In the genomic region with DNA sequence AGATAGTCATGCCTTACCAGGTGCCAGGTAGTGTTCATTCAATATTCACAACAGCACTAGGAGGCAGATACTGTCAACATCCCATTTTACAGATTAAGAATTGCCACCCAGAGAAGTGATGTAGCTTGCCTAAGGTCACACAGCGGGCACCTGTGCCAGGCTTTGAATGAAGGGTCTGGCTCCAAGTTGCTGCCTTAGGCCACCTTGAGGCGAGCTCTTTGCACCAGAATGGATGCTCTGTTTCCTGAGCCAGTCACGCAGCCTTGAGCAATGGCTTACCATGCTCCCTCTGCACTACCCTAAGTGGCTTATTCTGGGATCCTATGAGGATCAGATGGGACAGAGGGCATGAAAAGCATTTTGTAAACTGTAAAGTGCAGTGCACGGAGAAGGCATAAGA, we compare ENCODE assay signal across 16 cellular contexts. TPM values are rescaled to one million over a fixed set of nuclear protein-coding genes. Genes with fewer than 3 reads are reported as not detected.
DNase-seq lines count a peak whose midpoint lies in the region; ATAC-seq, FAIRE-seq and TF ChIP-seq lines count a peak whose summit lies in the region.
"Had no signal": no experiment of that assay in that cellular context is flagged by ENCODE, and none has a peak within 500 bp of the region (broad histone marks: within the 10 kb centered on the region; RNA-seq: fewer than 3 reads in every experiment).

No MANE protein-coding gene starts in this region.

- peak overlapping the region; percentile 5 for H2BK120ac ChIP-seq in trophoblast cell (ENCODE audit: insufficient read depth, low read length, poor library complexity)

- in situ Hi-C loops in HepG2 (cut with HindIII; ENCODE audit: extremely low pct_ligation_motif_present, low pct_unique_long_range_greater_than_20kb), result no loop called here

- 100% methylated on average over 3 of the region's 4 CpGs for WGBS in HepG2 (ENCODE audit: low lambda C conversion rate)
- 70% methylated on average over 3 of the region's 4 CpGs for WGBS in right lobe of liver (ENCODE audit: insufficient coverage, low coverage, low lambda C conversion rate, missing lambda C conversion rate)
- WGBS in trophoblast cell (ENCODE audit: extremely low coverage, insufficient coverage, insufficient read length), result no CpG with 5 or more reads among the region's 4 CpGs

- no peak for FAIRE-seq in HepG2 (lab: Jason Lieb, UNC)
- FAIRE-seq: G401.6, GM12892 had no signal

- no peaks in the 10 kb centered on the region for H3K27me3 Mint-ChIP-seq in activated T-cell treated with anti-CD3 and anti-CD28 coated beads, Interleukin-2, amount 50 U/mL, for 72 hours (ENCODE audit: low read depth)

- DNase-seq in HepG2 (ENCODE audit: low spot score), result no peak
- DNase-seq in right lobe of liver, result no peak
- no peak for DNase-seq in MM.1S
- DNase-seq in trophoblast cell, result no peak
- DNase-seq in activated T-cell treated with anti-CD3 and anti-CD28 coated beads, Interleukin-2, amount 50 U/mL, for 72 hours, result no peak
- DNase-seq in stimulated activated CD4-positive, alpha-beta T cell treated with anti-CD3 and anti-CD28 coated beads, Interleukin-15, amount 100 ng/mL, for 24 hours, result no peak
- no peak for DNase-seq in activated CD4-positive, alpha-beta T cell treated with anti-CD3 and anti-CD28 coated beads for 4 hours
- DNase-seq: 8988T; C1 segment of cervical spinal cord; CD4-positive, alpha-beta memory T cell; DMS153; DMS79 treated with DMSO at 0.1 percent for 48 hours had no signal

- no peak for TF ChIP-seq EP300 in HepG2 (IDR thresholded peaks at IDR 0.05; ENCODE audit: low read depth in 2 of 2, low read length in 2 of 2)
- no peak for TF ChIP-seq EP300 in HepG2 (CRISPR knock-in tag; IDR thresholded peaks at IDR 0.05; ENCODE audit: borderline replicate concordance)

- no peak overlapping the region for H3K23ac ChIP-seq in trophoblast cell (ENCODE audit: low read length)

- TF ChIP-seq RAD21 in HepG2 (CRISPR knock-in tag; IDR thresholded peaks at IDR 0.05), result no peak

- TF ChIP-seq CTCF in HepG2 (CRISPR knock-in tag; IDR thresholded peaks at IDR 0.05) (no peak), right lobe of liver (IDR thresholded peaks at IDR 0.05) (no peak), MM.1S (IDR thresholded peaks at IDR 0.05; ENCODE audit: low read length) (no peak), VCaP (conservative IDR thresholded peaks at IDR 0.05) (0 out of 2 replicates have a peak, but pooled peaks have one; percentile 4)

- no peak overlapping the region for H3K4me3 Mint-ChIP-seq in activated T-cell treated with anti-CD3 and anti-CD28 coated beads, Interleukin-2, amount 50 U/mL, for 72 hours
- H3K4me3 Mint-ChIP-seq: CD4-positive, alpha-beta memory T cell; GM23338 had no signal

- H3K27ac ChIP-seq in HepG2 (ENCODE audit: extremely low read length, insufficient read depth, low read length) (no peak overlapping the region), right lobe of liver (peak overlapping the region in 1 of 3 donors; percentile 26), MM.1S (ENCODE audit: low read length) (no peak overlapping the region), VCaP (no peak overlapping the region), trophoblast cell (ENCODE audit: low read depth, low read length) (no peak overlapping the region)

- H3K9me2 ChIP-seq in MM.1S (replicated peaks; ENCODE audit: insufficient read depth, low read length), result no peaks in the 10 kb centered on the region

- intact Hi-C loops in HepG2 (cut with micrococcal nuclease; ENCODE audit: unreplicated experiment), result loop anchor here (1.0 kb wide), 1 partner anchor 47 kb away; no protein-coding TSS in a partner anchor
- intact Hi-C loops in right lobe of liver (cut with DNase I), result no loop called here

- H3K9me3 ChIP-seq in HepG2 (ENCODE audit: low read length) (no peaks in the 10 kb centered on the region), right lobe of liver (no peaks in the 10 kb centered on the region), MM.1S (replicated peaks; ENCODE audit: insufficient read depth, low read length) (no peaks in the 10 kb centered on the region), trophoblast cell (ENCODE audit: insufficient read depth, low read depth, low read length) (peaks cover 2% of the 10 kb centered on the region)

- BruUV-seq in HepG2 (replicated peaks; lab: Mats Ljungman, UMichigan), result no TSS peak

- H3K9ac ChIP-seq in HepG2 (ENCODE audit: insufficient read depth, low read depth, low read length), result no peak overlapping the region
- no peak overlapping the region for H3K9ac ChIP-seq in MM.1S (ENCODE audit: low read length)
- H3K9ac ChIP-seq in trophoblast cell (ENCODE audit: low read length), result no peak overlapping the region

- POLR2A ChIA-PET in HepG2 (lab: Yijun Ruan, JAX), result interaction anchor here (1.0 to 2.0 kb wide), 2 partner anchors 18 to 26 kb away, joined by 4 to 6 read pairs; a partner anchor contains a TSS

- no peaks in the 10 kb centered on the region for H3K27me3 ChIP-seq in HepG2 (ENCODE audit: control insufficient read depth in 1 of 2, insufficient read depth in 2 of 2, low read length in 2 of 2)
- no peaks in the 10 kb centered on the region for H3K27me3 ChIP-seq in right lobe of liver
- no peaks in the 10 kb centered on the region for H3K27me3 ChIP-seq in MM.1S (replicated peaks; ENCODE audit: insufficient read depth, low read length)
- no peaks in the 10 kb centered on the region for H3K27me3 ChIP-seq in trophoblast cell (ENCODE audit: insufficient read depth, low read length)

- TF ChIP-seq POLR2A in HepG2 (IDR thresholded peaks at IDR 0.05; ENCODE audit: insufficient read depth in 1 of 2, low read depth in 2 of 2, low read length in 2 of 2) (no peak), right lobe of liver (IDR thresholded peaks at IDR 0.05) (no peak)

- H3K79me1 ChIP-seq in trophoblast cell (ENCODE audit: low read length), result peaks cover 28% of the 10 kb centered on the region

- no peaks in the 10 kb centered on the region for H3K9me3 Mint-ChIP-seq in activated T-cell treated with anti-CD3 and anti-CD28 coated beads, Interleukin-2, amount 50 U/mL, for 72 hours
- H3K9me3 Mint-ChIP-seq: GM23338 had no signal

- H3F3A ChIP-seq in MM.1S (ENCODE audit: insufficient read depth, low read length), result no peaks in the 10 kb centered on the region

- H2BK12ac ChIP-seq in trophoblast cell (ENCODE audit: low read length), result peak overlapping the region; percentile 87

- H4K91ac ChIP-seq in trophoblast cell (ENCODE audit: low read depth, low read length), result peak overlapping the region; percentile 41

- no peak overlapping the region for H3K27ac Mint-ChIP-seq in activated T-cell treated with anti-CD3 and anti-CD28 coated beads, Interleukin-2, amount 50 U/mL, for 72 hours
- H3K27ac Mint-ChIP-seq: GM23338 had no signal

- peak overlapping the region; percentile 39 for H3K14ac ChIP-seq in trophoblast cell (ENCODE audit: low read length)

- H3K36me3 Mint-ChIP-seq in activated T-cell treated with anti-CD3 and anti-CD28 coated beads, Interleukin-2, amount 50 U/mL, for 72 hours (ENCODE audit: insufficient read depth in 2 of 2), result no peaks in the 10 kb centered on the region
- H3K36me3 Mint-ChIP-seq: CD4-positive, alpha-beta memory T cell had no signal

- no peak overlapping the region for H4K8ac ChIP-seq in trophoblast cell (ENCODE audit: low read depth, low read length)

- no peaks in the 10 kb centered on the region for H3K4me1 Mint-ChIP-seq in activated T-cell treated with anti-CD3 and anti-CD28 coated beads, Interleukin-2, amount 50 U/mL, for 72 hours (ENCODE audit: low read depth)
- H3K4me1 Mint-ChIP-seq: CD4-positive, alpha-beta memory T cell had no signal

- H3K4me2 ChIP-seq in HepG2 (ENCODE audit: low read depth, low read length), result no peak overlapping the region
- 0 out of 2 replicates have a peak overlapping the region, but pooled peaks have one; percentile 34 for H3K4me2 ChIP-seq in MM.1S (ENCODE audit: low read depth, low read length)
- no peak overlapping the region for H3K4me2 ChIP-seq in trophoblast cell (ENCODE audit: low read length)
- H3K4me2 ChIP-seq: GM23338 had no signal

- no peak for ATAC-seq in HepG2
- ATAC-seq in right lobe of liver, result no peak
- ATAC-seq in activated T-cell treated with anti-CD3 and anti-CD28 coated beads, Interleukin-2, amount 50 U/mL, for 72 hours (replicated peaks in 1 of 2), result no peak

- H3K4me3 ChIP-seq in HepG2 (replicated peaks in 1 of 3; ENCODE audit: insufficient read depth in 1 of 3, low read depth in 2 of 3, low read length in 3 of 3), result no peak overlapping the region
- no peak overlapping the region for H3K4me3 ChIP-seq in right lobe of liver
- H3K4me3 ChIP-seq in MM.1S (ENCODE audit: low read length), result no peak overlapping the region
- H3K4me3 ChIP-seq in trophoblast cell (ENCODE audit: low read depth, low read length), result no peak overlapping the region
- H3K4me3 ChIP-seq: GM23338 had no signal

- peak overlapping the region; percentile 47 for H3K18ac ChIP-seq in trophoblast cell (ENCODE audit: low read length)

- no peak overlapping the region for H2BK5ac ChIP-seq in trophoblast cell (ENCODE audit: low read depth, low read length, poor library complexity)

- H3K79me2 ChIP-seq in HepG2 (ENCODE audit: insufficient read depth, low read length) (peaks cover 6% of the 10 kb centered on the region), MM.1S (ENCODE audit: low read length) (no peaks in the 10 kb centered on the region), trophoblast cell (ENCODE audit: control insufficient read depth, insufficient read depth, low read length, poor library complexity) (no peaks in the 10 kb centered on the region)

- CTCF ChIA-PET in HepG2 (lab: Yijun Ruan, JAX; ENCODE audit: low intra/inter-chr PET ratio, low total read pairs), result interaction anchor here (1.6 to 2.5 kb wide), 2 partner anchors 21 to 47 kb away, joined by 6 to 14 read pairs; no protein-coding TSS in a partner anchor

- peak overlapping the region; percentile 15 for H2AK5ac ChIP-seq in trophoblast cell (ENCODE audit: low read length)

- no peak overlapping the region for H2AFZ ChIP-seq in HepG2 (ENCODE audit: low read length)
- H2AFZ ChIP-seq in MM.1S (ENCODE audit: low read length), result no peak overlapping the region
- no peak overlapping the region for H2AFZ ChIP-seq in trophoblast cell (ENCODE audit: insufficient read depth, low read length, poor library complexity)
- H2AFZ ChIP-seq: GM23338 had no signal

- no peaks in the 10 kb centered on the region for H3K36me3 ChIP-seq in HepG2 (replicated peaks in 1 of 2; ENCODE audit: control insufficient read depth in 1 of 2, insufficient read depth in 2 of 2, low read length in 2 of 2)
- H3K36me3 ChIP-seq in right lobe of liver, result no peaks in the 10 kb centered on the region
- H3K36me3 ChIP-seq in MM.1S (replicated peaks; ENCODE audit: insufficient read depth, low read length), result no peaks in the 10 kb centered on the region
- no peaks in the 10 kb centered on the region for H3K36me3 ChIP-seq in trophoblast cell (ENCODE audit: control insufficient read depth in 1 of 2, insufficient read depth in 2 of 2, low read length in 2 of 2)

- no peak overlapping the region for H3K4ac ChIP-seq in trophoblast cell (ENCODE audit: low read depth, low read length)

- H4K20me1 ChIP-seq in HepG2 (ENCODE audit: insufficient read depth, low read length) (no peaks in the 10 kb centered on the region), MM.1S (ENCODE audit: insufficient read depth, low read length) (no peaks in the 10 kb centered on the region)

- H4K12ac ChIP-seq in trophoblast cell (ENCODE audit: low read depth, low read length), result no peak overlapping the region

- H3K4me1 ChIP-seq in HepG2 (ENCODE audit: insufficient read depth, low read length) (peaks cover 59% of the 10 kb centered on the region), right lobe of liver (peaks cover 0 to 23% (median 3%) of the 10 kb centered on the region in 4 donors), MM.1S (ENCODE audit: low read length) (peaks cover 10% of the 10 kb centered on the region), trophoblast cell (ENCODE audit: control insufficient read depth in 1 of 2, insufficient read depth in 2 of 2, low read length in 2 of 2) (peaks cover 13 to 19% of the 10 kb centered on the region in 2 experiments)

RNA-seq across cellular contexts. Expression of a gene that starts 25.1 kb away (rescaled TPM):
- total RNA-seq in HepG2 (2016; rRNA removed; fragmentation: Illumina TruSeq; extraction: Trizol) (28.7 and 57.3 TPM in 2 replicates), right lobe of liver (10 to 100 TPM; 21.9 to 58.6 (median 52.7) TPM)
- total RNA-seq in HepG2 (2016; cell fraction: cytosol; rRNA removed; fragmentation: Illumina TruSeq; extraction: Trizol; ENCODE audit: low read depth), result 5.1 and 5.6 TPM in 2 replicates
- total RNA-seq in HepG2 (2016; cell fraction: insoluble cytoplasmic fraction; rRNA removed; fragmentation: Illumina TruSeq; extraction: Trizol), result 26.3 and 55.6 TPM in 2 replicates
- 17.2 and 19.0 TPM in 2 replicates for total RNA-seq in HepG2 (2016; cell fraction: membrane; rRNA removed; fragmentation: Illumina TruSeq; extraction: Trizol)
- 55.3 and 66.5 TPM in 2 replicates for total RNA-seq in HepG2 (2016; cell fraction: nucleus; rRNA removed; fragmentation: Illumina TruSeq; extraction: Trizol)
- polyA plus RNA-seq in HepG2 (2011; rRNA removed), result 75.2 and 86.6 TPM in 2 replicates
- 67.3 and 72.2 TPM in 2 replicates for polyA plus RNA-seq in HepG2 (2011; cell fraction: cytosol; rRNA removed)
- 29.5 and 30.5 TPM in 2 replicates for polyA plus RNA-seq in HepG2 (2011; cell fraction: nucleus; rRNA removed)
- polyA plus RNA-seq in HepG2 (2012), result 89.9 and 107 TPM in 2 replicates
- polyA plus RNA-seq in HepG2 (2016; cell fraction: cytosol; fragmentation: Illumina TruSeq; extraction: Trizol; ENCODE audit: low read depth), result 5.5 TPM in 2 replicates
- polyA plus RNA-seq in HepG2 (2016; cell fraction: insoluble cytoplasmic fraction; fragmentation: Illumina TruSeq; extraction: Trizol; ENCODE audit: low read depth), result 30.6 and 38.9 TPM in 2 replicates
- polyA plus RNA-seq in HepG2 (2016; cell fraction: membrane; fragmentation: Illumina TruSeq; extraction: Trizol; ENCODE audit: low read depth), result 12.2 and 12.9 TPM in 2 replicates
- 90.8 and 96.2 TPM in 2 replicates for polyA plus RNA-seq in HepG2 (2016; cell fraction: nucleus; fragmentation: Illumina TruSeq; extraction: Trizol; ENCODE audit: insufficient read depth, low read depth)
- polyA minus RNA-seq in HepG2 (2011; rRNA and poly(A)+ RNA removed; ENCODE audit: low replicate concordance), result 7.2 and 107 TPM in 2 replicates
- polyA minus RNA-seq in HepG2 (2011; cell fraction: cytosol; rRNA and poly(A)+ RNA removed), result 51.1 and 55.3 TPM in 2 replicates
- polyA minus RNA-seq in HepG2 (2011; cell fraction: nucleus; rRNA and poly(A)+ RNA removed), result 20.5 and 25.0 TPM in 2 replicates
- 973 and 1,084 TPM in 2 replicates for polyA plus RNA-seq in trophoblast cell (2013)
- under 1 TPM in 1 of 2 donors, not detected in 1; 0.07 TPM for total RNA-seq in activated T-cell treated with anti-CD3 and anti-CD28 coated beads, Interleukin-2, amount 50 U/mL, for 72 hours
- polyA plus RNA-seq: CD4-positive, alpha-beta memory T cell had no signal

Comparison
In these comparisons a context has a peak if more than half of its experiments do, and no peak if none do; other contexts are left out.
1. RNA of a gene that starts 25.1 kb away (total RNA-seq): 5.1 to 66.5 TPM in HepG2 and 21.9 to 58.6 TPM in right lobe of liver; 0.07 TPM in activated T-cell treated with anti-CD3 and anti-CD28 coated beads, Interleukin-2, amount 50 U/mL, for 72 hours; every median in the first group is over 4 times any median in the second.